ENCODE assay signal across 1 cellular context in the genomic region with DNA sequence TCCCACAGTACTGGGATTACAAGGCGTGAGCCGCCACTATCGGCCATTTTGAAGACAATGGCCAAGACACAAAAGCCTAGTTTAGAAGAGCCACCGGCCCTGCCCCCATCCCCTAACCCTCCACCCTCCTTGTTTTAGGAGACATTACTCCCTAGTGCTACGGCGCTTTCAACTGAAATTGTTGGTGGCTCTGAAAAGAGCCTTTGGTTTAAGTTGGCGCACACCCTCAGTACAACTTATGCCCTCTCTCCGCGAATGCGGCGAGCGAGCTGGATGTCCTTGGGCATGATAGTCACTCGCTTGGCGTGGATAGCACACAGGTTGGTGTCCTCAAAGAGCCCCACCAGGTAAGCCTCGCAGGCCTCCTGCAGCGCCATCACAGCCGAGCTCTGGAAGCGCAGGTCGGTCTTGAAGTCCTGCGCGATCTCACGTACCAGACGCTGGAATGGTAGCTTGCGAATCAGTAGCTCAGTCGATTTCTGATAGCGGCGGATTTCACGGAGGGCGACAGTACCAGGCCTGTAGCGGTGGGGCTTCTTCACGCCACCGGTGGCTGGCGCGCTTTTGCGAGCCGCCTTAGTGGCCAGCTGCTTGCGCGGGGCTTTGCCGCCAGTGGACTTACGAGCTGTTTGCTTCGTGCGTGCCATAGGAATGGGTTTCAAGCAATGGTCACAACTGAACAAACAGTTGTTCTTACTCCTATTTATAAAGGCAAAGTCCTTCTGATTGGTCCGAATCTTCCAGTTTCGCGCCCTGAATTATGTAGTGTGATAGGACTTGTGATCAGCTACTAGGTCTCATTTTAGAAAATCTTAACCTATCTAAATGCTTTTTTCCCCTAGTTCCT.
A peak's percentile ranks its signal among the peaks of the same experiment; 100 is the strongest.
TF ChIP-seq lines count a peak whose summit lies in the region.

No MANE protein-coding gene starts in this region.

TF ChIP-seq in K562, 482 proteins besides CTCF, POLR2A, EP300 and RAD21 (continued from another document and continues in another):
- TF ChIP-seq, protein P1, sequence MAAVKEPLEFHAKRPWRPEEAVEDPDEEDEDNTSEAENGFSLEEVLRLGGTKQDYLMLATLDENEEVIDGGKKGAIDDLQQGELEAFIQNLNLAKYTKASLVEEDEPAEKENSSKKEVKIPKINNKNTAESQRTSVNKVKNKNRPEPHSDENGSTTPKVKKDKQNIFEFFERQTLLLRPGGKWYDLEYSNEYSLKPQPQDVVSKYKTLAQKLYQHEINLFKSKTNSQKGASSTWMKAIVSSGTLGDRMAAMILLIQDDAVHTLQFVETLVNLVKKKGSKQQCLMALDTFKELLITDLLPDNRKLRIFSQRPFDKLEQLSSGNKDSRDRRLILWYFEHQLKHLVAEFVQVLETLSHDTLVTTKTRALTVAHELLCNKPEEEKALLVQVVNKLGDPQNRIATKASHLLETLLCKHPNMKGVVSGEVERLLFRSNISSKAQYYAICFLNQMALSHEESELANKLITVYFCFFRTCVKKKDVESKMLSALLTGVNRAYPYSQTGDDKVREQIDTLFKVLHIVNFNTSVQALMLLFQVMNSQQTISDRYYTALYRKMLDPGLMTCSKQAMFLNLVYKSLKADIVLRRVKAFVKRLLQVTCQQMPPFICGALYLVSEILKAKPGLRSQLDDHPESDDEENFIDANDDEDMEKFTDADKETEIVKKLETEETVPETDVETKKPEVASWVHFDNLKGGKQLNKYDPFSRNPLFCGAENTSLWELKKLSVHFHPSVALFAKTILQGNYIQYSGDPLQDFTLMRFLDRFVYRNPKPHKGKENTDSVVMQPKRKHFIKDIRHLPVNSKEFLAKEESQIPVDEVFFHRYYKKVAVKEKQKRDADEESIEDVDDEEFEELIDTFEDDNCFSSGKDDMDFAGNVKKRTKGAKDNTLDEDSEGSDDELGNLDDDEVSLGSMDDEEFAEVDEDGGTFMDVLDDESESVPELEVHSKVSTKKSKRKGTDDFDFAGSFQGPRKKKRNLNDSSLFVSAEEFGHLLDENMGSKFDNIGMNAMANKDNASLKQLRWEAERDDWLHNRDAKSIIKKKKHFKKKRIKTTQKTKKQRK (IDR thresholded peaks at IDR 0.05; ENCODE audit: borderline replicate concordance, low read depth, low read length) = no peak
- TF ChIP-seq CC2D1A (IDR thresholded peaks at IDR 0.05) (no peak; the same call in 1 of the 2 replicates), ZNF124 (CRISPR knock-in tag; IDR thresholded peaks at IDR 0.05) (no peak), MEF2A (IDR thresholded peaks at IDR 0.05; ENCODE audit: control insufficient read depth, low read depth, low read length) (0 out of 2 replicates have a peak, but pooled peaks have one; percentile 6), PML (IDR thresholded peaks at IDR 0.05; ENCODE audit: low read length) (peak; percentile 73), E2F8 (IDR thresholded peaks at IDR 0.05; ENCODE audit: low read depth, partially characterized antibody) (peak; percentile 60), POLR2AphosphoS2 (IDR thresholded peaks at IDR 0.05; ENCODE audit: low read length) (no peak), ZNF395 (CRISPR knock-in tag; IDR thresholded peaks at IDR 0.05) (no peak), KAT7 (CRISPR knock-in tag; IDR thresholded peaks at IDR 0.05; ENCODE audit: borderline replicate concordance) (0 out of 2 replicates have a peak, but pooled peaks have one; percentile 21), HNRNPL (IDR thresholded peaks at IDR 0.05; ENCODE audit: low read depth, low read length) (peak; percentile 68; the same call in 1 of the 2 replicates), LEF1 (IDR thresholded peaks at IDR 0.05) (no peak; the same call in 1 of the 2 replicates), ZBED1 (IDR thresholded peaks at IDR 0.05) (peak; percentile 70; the same call in 1 of the 2 replicates), SMARCE1 (IDR thresholded peaks at IDR 0.05) (0 out of 2 replicates have a peak, but pooled peaks have one; percentile 16), SMARCA4 (IDR thresholded peaks at IDR 0.05) (no peak), ZNF507 (tag; conservative IDR thresholded peaks at IDR 0.05) (no peak), FOSL1 (tag; conservative IDR thresholded peaks at IDR 0.05) (0 out of 2 replicates have a peak, but pooled peaks have one; percentile 26), ARNT (IDR thresholded peaks at IDR 0.05) (no peak), ZBTB43 (CRISPR knock-in tag; IDR thresholded peaks at IDR 0.05) (no peak), XRCC3 (IDR thresholded peaks at IDR 0.05) (no peak), ZNF143 (CRISPR knock-in tag; IDR thresholded peaks at IDR 0.05) (no peak), RBFOX2 (IDR thresholded peaks at IDR 0.05; ENCODE audit: low read depth, low read length) (peak; percentile 96), HCFC1 (IDR thresholded peaks at IDR 0.05; ENCODE audit: low read depth, low read length) (0 out of 2 replicates have a peak, but pooled peaks have one; percentile 34), HMG20B (CRISPR knock-in tag; IDR thresholded peaks at IDR 0.05) (no peak), ZFP30 (CRISPR knock-in tag; IDR thresholded peaks at IDR 0.05; ENCODE audit: borderline replicate concordance) (no peak), NFATC3 (IDR thresholded peaks at IDR 0.05) (no peak), ZBTB7A (IDR thresholded peaks at IDR 0.05; ENCODE audit: borderline replicate concordance, control insufficient read depth, low read depth, low read length) (no peak; the same call in 1 of the 2 replicates), ZNF184 (CRISPR knock-in tag; IDR thresholded peaks at IDR 0.05) (no peak), SOX6 (IDR thresholded peaks at IDR 0.05) (peak; percentile 39), SRSF3 (IDR thresholded peaks at IDR 0.05; ENCODE audit: insufficient read depth, low read length) (0 out of 2 replicates have a peak, but pooled peaks have one; percentile 43), MAX (CRISPR knock-in tag; IDR thresholded peaks at IDR 0.05) (peak; percentile 70), L3MBTL2 (IDR thresholded peaks at IDR 0.05) (peak; percentile 85), ZNF644 (tag; IDR thresholded peaks at IDR 0.05; ENCODE audit: low read depth) (peak; percentile 24), HNRNPH1 (optimal IDR thresholded peaks at IDR 0.05; ENCODE audit: low read depth, low read length) (no peak), BMI1 (IDR thresholded peaks at IDR 0.05; ENCODE audit: low read length) (no peak), EP400 (IDR thresholded peaks at IDR 0.05) (peak; percentile 23; the same call in 1 of the 2 replicates), NFRKB (IDR thresholded peaks at IDR 0.05; ENCODE audit: low read depth) (peak; percentile 93; the same call in 1 of the 2 replicates), IRF9 (tag; IDR thresholded peaks at IDR 0.05) (no peak)
- TF ChIP-seq, protein P2, sequence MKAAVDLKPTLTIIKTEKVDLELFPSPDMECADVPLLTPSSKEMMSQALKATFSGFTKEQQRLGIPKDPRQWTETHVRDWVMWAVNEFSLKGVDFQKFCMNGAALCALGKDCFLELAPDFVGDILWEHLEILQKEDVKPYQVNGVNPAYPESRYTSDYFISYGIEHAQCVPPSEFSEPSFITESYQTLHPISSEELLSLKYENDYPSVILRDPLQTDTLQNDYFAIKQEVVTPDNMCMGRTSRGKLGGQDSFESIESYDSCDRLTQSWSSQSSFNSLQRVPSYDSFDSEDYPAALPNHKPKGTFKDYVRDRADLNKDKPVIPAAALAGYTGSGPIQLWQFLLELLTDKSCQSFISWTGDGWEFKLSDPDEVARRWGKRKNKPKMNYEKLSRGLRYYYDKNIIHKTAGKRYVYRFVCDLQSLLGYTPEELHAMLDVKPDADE (conservative IDR thresholded peaks at IDR 0.05; ENCODE audit: control insufficient read depth, low read depth, low read length) = peak; percentile 38; the same call in 1 of the 2 replicates
- TF ChIP-seq, protein P3, sequence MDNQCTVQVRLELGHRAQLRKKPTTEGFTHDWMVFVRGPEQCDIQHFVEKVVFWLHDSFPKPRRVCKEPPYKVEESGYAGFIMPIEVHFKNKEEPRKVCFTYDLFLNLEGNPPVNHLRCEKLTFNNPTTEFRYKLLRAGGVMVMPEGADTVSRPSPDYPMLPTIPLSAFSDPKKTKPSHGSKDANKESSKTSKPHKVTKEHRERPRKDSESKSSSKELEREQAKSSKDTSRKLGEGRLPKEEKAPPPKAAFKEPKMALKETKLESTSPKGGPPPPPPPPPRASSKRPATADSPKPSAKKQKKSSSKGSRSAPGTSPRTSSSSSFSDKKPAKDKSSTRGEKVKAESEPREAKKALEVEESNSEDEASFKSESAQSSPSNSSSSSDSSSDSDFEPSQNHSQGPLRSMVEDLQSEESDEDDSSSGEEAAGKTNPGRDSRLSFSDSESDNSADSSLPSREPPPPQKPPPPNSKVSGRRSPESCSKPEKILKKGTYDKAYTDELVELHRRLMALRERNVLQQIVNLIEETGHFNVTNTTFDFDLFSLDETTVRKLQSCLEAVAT (IDR thresholded peaks at IDR 0.05) = 0 out of 4 replicates have a peak, but pooled peaks have one; percentile 15 to 63
- TF ChIP-seq, protein P4, sequence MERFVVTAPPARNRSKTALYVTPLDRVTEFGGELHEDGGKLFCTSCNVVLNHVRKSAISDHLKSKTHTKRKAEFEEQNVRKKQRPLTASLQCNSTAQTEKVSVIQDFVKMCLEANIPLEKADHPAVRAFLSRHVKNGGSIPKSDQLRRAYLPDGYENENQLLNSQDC (CRISPR knock-in tag; IDR thresholded peaks at IDR 0.05) = 0 out of 2 replicates have a peak, but pooled peaks have one; percentile 74
- TF ChIP-seq, protein P5, sequence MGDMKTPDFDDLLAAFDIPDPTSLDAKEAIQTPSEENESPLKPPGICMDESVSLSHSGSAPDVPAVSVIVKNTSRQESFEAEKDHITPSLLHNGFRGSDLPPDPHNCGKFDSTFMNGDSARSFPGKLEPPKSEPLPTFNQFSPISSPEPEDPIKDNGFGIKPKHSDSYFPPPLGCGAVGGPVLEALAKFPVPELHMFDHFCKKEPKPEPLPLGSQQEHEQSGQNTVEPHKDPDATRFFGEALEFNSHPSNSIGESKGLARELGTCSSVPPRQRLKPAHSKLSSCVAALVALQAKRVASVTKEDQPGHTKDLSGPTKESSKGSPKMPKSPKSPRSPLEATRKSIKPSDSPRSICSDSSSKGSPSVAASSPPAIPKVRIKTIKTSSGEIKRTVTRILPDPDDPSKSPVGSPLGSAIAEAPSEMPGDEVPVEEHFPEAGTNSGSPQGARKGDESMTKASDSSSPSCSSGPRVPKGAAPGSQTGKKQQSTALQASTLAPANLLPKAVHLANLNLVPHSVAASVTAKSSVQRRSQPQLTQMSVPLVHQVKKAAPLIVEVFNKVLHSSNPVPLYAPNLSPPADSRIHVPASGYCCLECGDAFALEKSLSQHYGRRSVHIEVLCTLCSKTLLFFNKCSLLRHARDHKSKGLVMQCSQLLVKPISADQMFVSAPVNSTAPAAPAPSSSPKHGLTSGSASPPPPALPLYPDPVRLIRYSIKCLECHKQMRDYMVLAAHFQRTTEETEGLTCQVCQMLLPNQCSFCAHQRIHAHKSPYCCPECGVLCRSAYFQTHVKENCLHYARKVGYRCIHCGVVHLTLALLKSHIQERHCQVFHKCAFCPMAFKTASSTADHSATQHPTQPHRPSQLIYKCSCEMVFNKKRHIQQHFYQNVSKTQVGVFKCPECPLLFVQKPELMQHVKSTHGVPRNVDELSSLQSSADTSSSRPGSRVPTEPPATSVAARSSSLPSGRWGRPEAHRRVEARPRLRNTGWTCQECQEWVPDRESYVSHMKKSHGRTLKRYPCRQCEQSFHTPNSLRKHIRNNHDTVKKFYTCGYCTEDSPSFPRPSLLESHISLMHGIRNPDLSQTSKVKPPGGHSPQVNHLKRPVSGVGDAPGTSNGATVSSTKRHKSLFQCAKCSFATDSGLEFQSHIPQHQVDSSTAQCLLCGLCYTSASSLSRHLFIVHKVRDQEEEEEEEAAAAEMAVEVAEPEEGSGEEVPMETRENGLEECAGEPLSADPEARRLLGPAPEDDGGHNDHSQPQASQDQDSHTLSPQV (IDR thresholded peaks at IDR 0.05) = peak; percentile 65; the same call in 1 of the 2 replicates
